In the genomic region with DNA sequence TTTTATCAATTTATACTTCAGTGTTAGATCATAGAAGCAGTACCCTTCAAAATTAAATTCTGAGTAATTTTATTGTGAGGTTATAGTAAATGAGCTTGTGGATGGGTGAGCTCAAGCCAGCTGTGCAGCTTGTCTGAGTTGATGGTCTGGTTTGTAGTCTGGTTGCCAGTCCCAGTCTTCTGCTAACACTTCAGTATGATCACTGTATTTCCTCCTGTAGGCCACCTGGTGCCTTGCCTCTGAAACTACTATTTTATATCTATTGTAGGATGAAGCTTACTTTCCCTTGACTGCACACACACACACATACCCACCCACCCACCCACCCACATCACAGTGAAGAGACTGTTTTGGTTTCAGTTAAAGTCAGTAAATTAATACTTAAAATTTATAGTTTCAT, we compare ENCODE assay signal across 8 cellular contexts.
DNase-seq lines count a peak whose midpoint lies in the region; ATAC-seq and TF ChIP-seq lines count a peak whose summit lies in the region.

No MANE protein-coding gene starts in this region.

- TF ChIP-seq POLR2A in erythroblast (IDR thresholded peaks at IDR 0.05; ENCODE audit: low read length) (no peak), GM18505 (IDR thresholded peaks at IDR 0.05; ENCODE audit: borderline replicate concordance, extremely low read depth, insufficient read depth, insufficient read length) (no peak)

- ATAC-seq in HG03135 (IDR thresholded peaks at IDR 0.05; ENCODE audit: unreplicated experiment) = peak; percentile 41
- ATAC-seq in HG03196 (IDR thresholded peaks at IDR 0.05; ENCODE audit: unreplicated experiment) = no peak
- no peak for ATAC-seq in GM18505 (IDR thresholded peaks at IDR 0.05; ENCODE audit: unreplicated experiment)

- DNase-seq in DMS153 (lab: John Stamatoyannopoulos, UW) = peak; percentile 13
- no peak for DNase-seq in DMS153 treated with DMSO at 0.1 percent for 48 hours (lab: John Stamatoyannopoulos, UW; ENCODE audit: unreplicated experiment)
- peak; percentile 44 for DNase-seq in SK-N-DZ (ENCODE audit: low spot score)
- DNase-seq in erythroblast (lab: John Stamatoyannopoulos, UW) = peak; percentile 47 to 64
- DNase-seq in COLO829 (ENCODE audit: low spot score) = no peak

Comparison
In these comparisons a context has a peak if more than half of its experiments do, and no peak if none do; other contexts are left out.
1. DNase-seq: peak in DMS153 (single experiment), SK-N-DZ (single experiment) and erythroblast (2 of 2); none in DMS153 treated with DMSO at 0.1 percent for 48 hours (single experiment) and COLO829 (single experiment).